In the genomic region with DNA sequence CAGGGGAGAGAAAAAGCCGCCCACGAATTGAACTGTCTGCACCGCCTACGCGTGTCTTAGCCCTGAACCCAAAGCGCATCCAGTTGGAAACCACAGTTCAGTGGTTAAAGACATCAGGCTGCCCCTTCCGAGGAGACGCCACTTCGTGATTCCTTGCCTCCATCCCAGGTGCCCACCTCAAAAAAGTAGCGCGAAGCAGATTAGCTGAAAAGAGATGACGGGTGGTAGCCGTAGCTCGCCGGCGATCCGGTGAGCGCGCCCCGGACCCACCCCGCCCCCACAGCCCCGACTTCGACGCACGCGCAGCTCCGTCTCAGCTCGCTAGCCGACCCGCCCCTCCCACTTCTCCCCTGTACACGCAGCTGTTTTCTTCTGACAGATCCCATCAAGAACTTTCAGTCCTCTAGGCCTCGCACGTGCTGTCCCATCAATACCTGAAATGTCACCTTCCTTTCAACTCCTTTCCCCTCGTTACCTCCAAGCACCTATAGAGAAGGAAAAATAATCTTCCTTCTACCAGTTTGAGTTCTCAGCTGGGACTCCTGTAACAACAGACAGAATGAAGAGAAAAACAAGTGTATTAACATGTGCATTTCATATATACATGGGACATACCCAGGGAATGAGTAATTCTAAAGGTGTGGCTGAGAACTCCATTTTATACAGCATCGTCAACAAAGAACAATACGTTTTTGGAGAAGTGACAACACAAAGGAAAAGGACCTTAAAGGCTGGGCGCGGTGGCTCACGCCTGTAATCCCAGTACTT, we compare ENCODE assay signal across 8 cellular contexts. TPM values are rescaled to one million over a fixed set of nuclear protein-coding genes. Genes with fewer than 3 reads are reported as not detected.
DNase-seq lines count a peak whose midpoint lies in the region; ATAC-seq, FAIRE-seq and TF ChIP-seq lines count a peak whose summit lies in the region.

No MANE protein-coding gene starts in this region.

- H3K27me3 Mint-ChIP-seq in activated B cell treated with CpG ODN at 0.5 μM for 24 hours: peaks cover 3% of the 10 kb centered on the region

- no peaks in the 10 kb centered on the region for H3K36me3 ChIP-seq in keratinocyte (ENCODE audit: control insufficient read depth in 2 of 2, extremely low read depth in 1 of 2, insufficient read depth in 2 of 2, low read length in 2 of 2)

- no peaks in the 10 kb centered on the region for H3K79me2 ChIP-seq in keratinocyte (ENCODE audit: control insufficient read depth, insufficient read depth, low read length)

- CTCF ChIA-PET in activated B cell treated with CpG ODN at 0.5 μM for 24 hours (lab: Charles Lee): interaction anchor here (2.0 kb wide), 1 partner anchor 24 kb away, joined by 8 read pairs; no protein-coding TSS in a partner anchor

- peaks cover 43% of the 10 kb centered on the region for H3K4me1 Mint-ChIP-seq in activated B cell treated with CpG ODN at 0.5 μM for 24 hours

- POLR2A ChIA-PET in activated B cell treated with CpG ODN at 0.5 μM for 24 hours (lab: Charles Lee): interaction anchor here (0.6 to 3.2 kb wide), 7 partner anchors 10 to 983 kb away, joined by 3 to 19 read pairs (median 3); partner anchors contain the start of genes OSBP and PATL1

- peak overlapping the region; percentile 91 for H3K27ac Mint-ChIP-seq in activated B cell treated with CpG ODN at 0.5 μM for 24 hours

- peaks cover 5% of the 10 kb centered on the region for H3K36me3 Mint-ChIP-seq in activated B cell treated with CpG ODN at 0.5 μM for 24 hours (ENCODE audit: low read depth)

- TF ChIP-seq CTCF in activated B cell treated with CpG ODN at 0.5 μM for 24 hours (IDR thresholded peaks at IDR 0.05): no peak
- TF ChIP-seq CTCF in keratinocyte (optimal IDR thresholded peaks at IDR 0.05 in 1 of 3, IDR thresholded peaks at IDR 0.05 in 1 of 3, conservative IDR thresholded peaks at IDR 0.05 in 1 of 3; ENCODE audit: extremely low read depth in 1 of 3, insufficient read depth in 2 of 3, low read length in 3 of 3): no peak

- H3K4me1 ChIP-seq in keratinocyte (ENCODE audit: control insufficient read depth, extremely low read depth, insufficient read depth, low read length): peaks cover 8% of the 10 kb centered on the region

- H3K9me3 ChIP-seq in keratinocyte (ENCODE audit: control insufficient read depth, low read depth, low read length): no peaks in the 10 kb centered on the region

- H4K20me1 ChIP-seq in keratinocyte (ENCODE audit: control insufficient read depth, extremely low read depth, insufficient read depth, low read length): no peaks in the 10 kb centered on the region

- H3K27ac ChIP-seq in keratinocyte (ENCODE audit: control insufficient read depth, insufficient read depth, low read length): peak overlapping the region; percentile 88

- no peak for FAIRE-seq in keratinocyte (lab: Jason Lieb, UNC)

- H3K9ac ChIP-seq in keratinocyte (ENCODE audit: control insufficient read depth, extremely low read depth, insufficient read depth, low read length): peak overlapping the region; percentile 96

- peak overlapping the region; percentile 98 for H2AFZ ChIP-seq in keratinocyte (ENCODE audit: control insufficient read depth, low read length)

- H3K4me2 ChIP-seq in keratinocyte (ENCODE audit: control insufficient read depth, extremely low read depth, insufficient read depth, low read depth, low read length): peak overlapping the region; percentile 69

- intact Hi-C loops in activated B cell treated with CpG ODN at 0.5 μM for 24 hours (cut with micrococcal nuclease): loop anchor here (1.0 to 2.0 kb wide), 4 partner anchors 10 to 348 kb away; partner anchors contain the start of genes MPEG1 and OSBP

- H3K4me3 Mint-ChIP-seq in activated B cell treated with CpG ODN at 0.5 μM for 24 hours: peak overlapping the region; percentile 92

- dilution Hi-C loops in keratinocyte (cut with MboI; ENCODE audit: extremely low pct_ligation_motif_present, low sequenced_read_pairs): no loop called here

- DNase-seq in NK-92 treated with Interleukin-12 subunit alpha and Interleukin-12 subunit beta, amount 100 ng/mL, for 24 hours (lab: John Stamatoyannopoulos, UW): peak; percentile 81
- DNase-seq in NK-92 (lab: John Stamatoyannopoulos, UW; ENCODE audit: unreplicated experiment) (no peak), NCI-H2196 treated with DMSO at 0.1 percent for 48 hours (lab: John Stamatoyannopoulos, UW; ENCODE audit: unreplicated experiment) (peak; percentile 45), activated B cell treated with CpG ODN at 0.5 μM for 24 hours (peak; percentile 62), keratinocyte (ENCODE audit: low read depth, low spot score) (peak; percentile 95)
- peak; percentile 70 for DNase-seq in central memory CD4-positive, alpha-beta T cell
- peak; percentile 86 for DNase-seq in stimulated activated CD4-positive, alpha-beta T cell treated with anti-CD3 and anti-CD28 coated beads, Interleukin-12 subunit alpha, Interleukin-12 subunit beta, amount 100 ng/mL, for 4 hours

- peak overlapping the region; percentile 72 to 99 (median 91) for H3K4me3 ChIP-seq in keratinocyte (ENCODE audit: control insufficient read depth in 2 of 3, extremely low read depth in 1 of 3, insufficient read depth in 2 of 3, low read depth in 1 of 3, low read length in 3 of 3)

- peak; percentile 43 for ATAC-seq in HG03045 (IDR thresholded peaks at IDR 0.05; ENCODE audit: unreplicated experiment)
- peak; percentile 78 for ATAC-seq in activated B cell treated with CpG ODN at 0.5 μM for 24 hours (ENCODE audit: low read depth)

- H3K9me1 ChIP-seq in keratinocyte (ENCODE audit: control insufficient read depth, extremely low read depth, insufficient read depth, low read length): no peaks in the 10 kb centered on the region

- no peaks in the 10 kb centered on the region for H3K27me3 ChIP-seq in keratinocyte (ENCODE audit: control insufficient read depth, extremely low read depth, insufficient read depth, low read length)

- no peaks in the 10 kb centered on the region for H3K9me3 Mint-ChIP-seq in activated B cell treated with CpG ODN at 0.5 μM for 24 hours

RNA-seq across cellular contexts. Expression of gene OR4D9, which starts 49.5 kb away (rescaled TPM):
- total RNA-seq in activated B cell treated with CpG ODN at 0.5 μM for 24 hours: not detected in 2 replicates
- polyA plus RNA-seq in keratinocyte: not detected in 3 replicates
- not detected for polyA plus RNA-seq in keratinocyte (2011; ENCODE audit: low read depth)
- not detected in 2 replicates for polyA plus RNA-seq in keratinocyte (2011; cell fraction: cytosol; rRNA removed)
- not detected in 2 replicates for polyA plus RNA-seq in keratinocyte (2011; cell fraction: nucleus; rRNA removed)
- polyA plus RNA-seq in keratinocyte (2012; ENCODE audit: low replicate concordance): not detected in 2 replicates
- not detected in 3 replicates for polyA minus RNA-seq in keratinocyte
- polyA minus RNA-seq in keratinocyte (2011; cell fraction: cytosol; rRNA and poly(A)+ RNA removed): not detected
- not detected in 2 replicates for polyA minus RNA-seq in keratinocyte (2011; cell fraction: nucleus; rRNA and poly(A)+ RNA removed)

RNA-seq across cellular contexts. Expression of gene OSBP, which starts 54.7 kb away (rescaled TPM):
- 34.7 and 38.0 TPM in 2 replicates for total RNA-seq in activated B cell treated with CpG ODN at 0.5 μM for 24 hours
- polyA plus RNA-seq in keratinocyte: 22.8 to 34.6 TPM (median 31.9 TPM) in 3 replicates
- 57.7 TPM for polyA plus RNA-seq in keratinocyte (2011; ENCODE audit: low read depth)
- 24.7 and 38.4 TPM in 2 replicates for polyA plus RNA-seq in keratinocyte (2011; cell fraction: cytosol; rRNA removed)
- polyA plus RNA-seq in keratinocyte (2011; cell fraction: nucleus; rRNA removed): 55.2 and 58.5 TPM in 2 replicates
- 27.6 and 29.5 TPM in 2 replicates for polyA plus RNA-seq in keratinocyte (2012; ENCODE audit: low replicate concordance)
- polyA minus RNA-seq in keratinocyte: 23.9 to 42.5 TPM (median 33.0 TPM) in 3 replicates
- 19.0 TPM for polyA minus RNA-seq in keratinocyte (2011; cell fraction: cytosol; rRNA and poly(A)+ RNA removed)
- polyA minus RNA-seq in keratinocyte (2011; cell fraction: nucleus; rRNA and poly(A)+ RNA removed): 30.9 and 52.7 TPM in 2 replicates

RNA-seq across cellular contexts. Expression of gene OR4D11, which starts 57.5 kb away (rescaled TPM):
- total RNA-seq in activated B cell treated with CpG ODN at 0.5 μM for 24 hours: not detected in 2 replicates
- not detected in 3 replicates for polyA plus RNA-seq in keratinocyte
- polyA plus RNA-seq in keratinocyte (2011; ENCODE audit: low read depth): not detected
- not detected in 2 replicates for polyA plus RNA-seq in keratinocyte (2011; cell fraction: cytosol; rRNA removed)
- not detected in 2 replicates for polyA plus RNA-seq in keratinocyte (2011; cell fraction: nucleus; rRNA removed)
- polyA plus RNA-seq in keratinocyte (2012; ENCODE audit: low replicate concordance): not detected in 2 replicates
- not detected in 3 replicates for polyA minus RNA-seq in keratinocyte
- not detected for polyA minus RNA-seq in keratinocyte (2011; cell fraction: cytosol; rRNA and poly(A)+ RNA removed)
- not detected in 2 replicates for polyA minus RNA-seq in keratinocyte (2011; cell fraction: nucleus; rRNA and poly(A)+ RNA removed)
